In the genomic region with DNA sequence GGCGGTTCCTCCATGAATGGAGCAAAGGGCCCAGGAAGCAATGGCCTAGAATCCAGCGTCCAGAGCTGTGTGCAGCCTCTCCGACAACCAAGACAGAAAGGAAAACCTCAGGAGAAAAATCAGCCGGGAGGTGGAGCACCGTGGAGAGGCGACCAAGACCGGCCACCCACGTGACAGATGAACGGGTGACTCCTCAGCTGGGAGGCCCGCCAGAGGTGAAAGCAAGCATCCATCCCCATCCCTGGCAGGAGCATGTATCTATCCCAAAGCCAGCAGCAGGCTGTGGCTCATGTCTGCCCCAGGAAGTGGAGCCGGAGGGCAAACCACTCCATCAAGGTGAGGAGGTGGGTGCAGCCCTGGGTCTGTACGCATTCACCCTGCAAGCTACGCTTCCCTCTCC, we compare ENCODE assay signal across 18 cellular contexts. TPM values are rescaled to one million over a fixed set of nuclear protein-coding genes. Genes with fewer than 3 reads are reported as not detected.
"Had no signal": no experiment of that assay in that cellular context is flagged by ENCODE, and none has a peak within 500 bp of the region (broad histone marks: within the 10 kb centered on the region; RNA-seq: fewer than 3 reads in every experiment).

No MANE protein-coding gene starts in this region.

- H3K27me3 ChIP-seq: tibial artery had no signal

- H3K9me3 ChIP-seq: esophagus muscularis mucosa, heart right ventricle, left lung, tibial artery had no signal

- FAIRE-seq: islet of Langerhans had no signal

- H3K4me3 ChIP-seq: esophagus muscularis mucosa, heart right ventricle, left lung, tibial artery had no signal

- H3K4me1 ChIP-seq: esophagus muscularis mucosa, foreskin keratinocyte, left lung had no signal

- H3K27ac Mint-ChIP-seq: activated B cell treated with CpG ODN at 0.5 μM for 24 hours; activated CD4-positive, alpha-beta T cell treated with anti-CD3 and anti-CD28 coated beads, Interleukin-2, amount 10 ng/mL, durations not matched to agents 24 days and 14 days; activated naive CD4-positive, alpha-beta T cell treated with anti-CD3 and anti-CD28 coated beads, Interleukin-2, amount 50 U/mL, for 24 hours; activated T-helper 2 cell treated with anti-CD3 and anti-CD28 coated beads, Interferon-gamma antibody, Interleukin-2, Interleukin-4, amounts not matched to agents 10 μg/mL and 5 μg/mL and 100 μg/mL, durations not matched to agents 14 hours and 24 hours and 36 hours; memory B cell; natural killer cell treated with Interleukin-12 subunit alpha and Interleukin-12 subunit beta and Interleukin-15 and Interleukin-18, amount 100 ng/mL, for 72 hours had no signal

- H3K4me3 Mint-ChIP-seq: activated B cell treated with CpG ODN at 0.5 μM for 24 hours; activated CD4-positive, alpha-beta T cell treated with anti-CD3 and anti-CD28 coated beads, Interleukin-2, amount 10 ng/mL, durations not matched to agents 24 days and 14 days; activated naive CD4-positive, alpha-beta T cell treated with anti-CD3 and anti-CD28 coated beads, Interleukin-2, amount 50 U/mL, for 24 hours; memory B cell; natural killer cell treated with Interleukin-12 subunit alpha and Interleukin-12 subunit beta and Interleukin-15 and Interleukin-18, amount 100 ng/mL, for 72 hours had no signal

- H3K36me3 ChIP-seq: esophagus muscularis mucosa, heart right ventricle, left lung had no signal

- H3K4me1 Mint-ChIP-seq: activated naive CD4-positive, alpha-beta T cell treated with anti-CD3 and anti-CD28 coated beads, Interleukin-2, amount 50 U/mL, for 24 hours; memory B cell had no signal

- DNase-seq: activated B cell treated with CpG ODN at 0.5 μM for 24 hours; activated CD4-positive, alpha-beta T cell treated with anti-CD3 and anti-CD28 coated beads, Interleukin-2, amount 10 ng/mL, durations not matched to agents 24 days and 14 days; activated CD8-positive, alpha-beta memory T cell treated with anti-CD3 and anti-CD28 coated beads for 24 hours; activated T-cell treated with anti-CD3 and anti-CD28 coated beads for 4 hours; amygdala; dermis blood vessel endothelial cell; foreskin keratinocyte; heart right ventricle; stimulated activated CD4-positive, alpha-beta T cell treated with anti-CD3 and anti-CD28 coated beads, Interleukin-4, amount 100 ng/mL, for 4 hours had no signal

- H3K9me3 Mint-ChIP-seq: activated B cell treated with CpG ODN at 0.5 μM for 24 hours; activated CD4-positive, alpha-beta T cell treated with anti-CD3 and anti-CD28 coated beads, Interleukin-2, amount 10 ng/mL, durations not matched to agents 24 days and 14 days; activated naive CD4-positive, alpha-beta T cell treated with anti-CD3 and anti-CD28 coated beads, Interleukin-2, amount 50 U/mL, for 24 hours; activated T-helper 2 cell treated with anti-CD3 and anti-CD28 coated beads, Interferon-gamma antibody, Interleukin-2, Interleukin-4, amounts not matched to agents 10 μg/mL and 5 μg/mL and 100 μg/mL, durations not matched to agents 14 hours and 24 hours and 36 hours; memory B cell; natural killer cell treated with Interleukin-12 subunit alpha and Interleukin-12 subunit beta and Interleukin-15 and Interleukin-18, amount 100 ng/mL, for 72 hours had no signal

- H3K27ac ChIP-seq: esophagus muscularis mucosa, foreskin keratinocyte, heart right ventricle, left lung, tibial artery had no signal

- H3K36me3 Mint-ChIP-seq: activated naive CD4-positive, alpha-beta T cell treated with anti-CD3 and anti-CD28 coated beads, Interleukin-2, amount 50 U/mL, for 24 hours; memory B cell; natural killer cell treated with Interleukin-12 subunit alpha and Interleukin-12 subunit beta and Interleukin-15 and Interleukin-18, amount 100 ng/mL, for 72 hours had no signal

- ATAC-seq: foreskin keratinocyte; left lung; natural killer cell treated with Interleukin-12 subunit alpha and Interleukin-12 subunit beta and Interleukin-15 and Interleukin-18, amount 100 ng/mL, for 72 hours had no signal

RNA-seq across cellular contexts. Expression of a gene that starts 52.1 kb away (rescaled TPM):
- total RNA-seq: activated B cell treated with CpG ODN at 0.5 μM for 24 hours; natural killer cell treated with Interleukin-12 subunit alpha and Interleukin-12 subunit beta and Interleukin-15 and Interleukin-18, amount 100 ng/mL, for 72 hours; T-helper 1 cell treated with Interleukin-12 subunit alpha and Interleukin-12 subunit beta and Interleukin-4 antibody, amounts not matched to agents 30 ng/mL and 1 ng/mL, for 36 hours had no signal
